ENCODE assay signal across 1 cellular context in genomic region chr4:76737180-76737579, GRCh38.
TF ChIP-seq lines count a peak whose summit lies in the region.

No MANE protein-coding gene starts in this region.

TF ChIP-seq in SK-N-SH, 30 proteins besides CTCF, POLR2A, EP300 and RAD21:
- TF ChIP-seq REST (IDR thresholded peaks at IDR 0.05; ENCODE audit: low read depth, low read length): no peak
- TF ChIP-seq YY1 (IDR thresholded peaks at IDR 0.05; ENCODE audit: low read depth): no peak
- TF ChIP-seq MEF2A (IDR thresholded peaks at IDR 0.05; ENCODE audit: borderline replicate concordance, low read depth): no peak
- TF ChIP-seq SMC3 (IDR thresholded peaks at IDR 0.05; ENCODE audit: low read depth, low read length): no peak
- TF ChIP-seq JUND (IDR thresholded peaks at IDR 0.05): no peak
- TF ChIP-seq FOXJ3 (CRISPR knock-in tag; IDR thresholded peaks at IDR 0.05): no peak
- no peak for TF ChIP-seq MAX (IDR thresholded peaks at IDR 0.05; ENCODE audit: low read depth)
- TF ChIP-seq NRF1 (IDR thresholded peaks at IDR 0.05; ENCODE audit: low read depth, low read length): no peak
- TF ChIP-seq FOXM1 (IDR thresholded peaks at IDR 0.05; ENCODE audit: low read depth): no peak
- TF ChIP-seq ZBTB33 (IDR thresholded peaks at IDR 0.05; ENCODE audit: borderline replicate concordance, low read depth): no peak
- no peak for TF ChIP-seq FOSL2 (IDR thresholded peaks at IDR 0.05; ENCODE audit: borderline replicate concordance, low read depth)
- no peak for TF ChIP-seq ELF1 (IDR thresholded peaks at IDR 0.05)
- TF ChIP-seq GABPA (IDR thresholded peaks at IDR 0.05; ENCODE audit: low read depth): no peak
- no peak for TF ChIP-seq NFIC (IDR thresholded peaks at IDR 0.05; ENCODE audit: borderline replicate concordance)
- no peak for TF ChIP-seq TEAD4 (IDR thresholded peaks at IDR 0.05; ENCODE audit: borderline replicate concordance, insufficient read depth)
- no peak for TF ChIP-seq RCOR1 (IDR thresholded peaks at IDR 0.05; ENCODE audit: low read length)
